Comparison of ENCODE assay signal across 8 cellular contexts in genomic region chr6:169253745-169254238, GRCh38. TPM values are rescaled to one million over a fixed set of nuclear protein-coding genes. Genes with fewer than 3 reads are reported as not detected.
DNase-seq lines count a peak whose midpoint lies in the region; ATAC-seq and TF ChIP-seq lines count a peak whose summit lies in the region.

Gene THBS2 (minus strand): TSS chr6:169253846. CDS start chr6:169250784, 3,062 bp downstream.

- no peak for TF ChIP-seq CTCF in HFF-Myc (IDR thresholded peaks at IDR 0.05; ENCODE audit: low read depth, low read length, missing control alignments)
- no peak for TF ChIP-seq CTCF in chondrocyte (IDR thresholded peaks at IDR 0.05)

- no peak for ATAC-seq in stimulated activated naive B cell treated with anti-CD40 and anti-IgM and Interleukin-4, amounts not matched to agents 10 μg/mL and 1 μg/mL and 100 μg/mL, for 72 hours (replicated peaks)
- ATAC-seq in GM21526 (IDR thresholded peaks at IDR 0.05; ENCODE audit: low FRiP score, unreplicated experiment) (no peak), GM18519 (IDR thresholded peaks at IDR 0.05; ENCODE audit: low FRiP score, unreplicated experiment) (no peak), HG02678 (IDR thresholded peaks at IDR 0.05; ENCODE audit: unreplicated experiment) (no peak)

- peaks cover 38% of the 10 kb centered on the region for H3K36me3 Mint-ChIP-seq in chondrocyte (ENCODE audit: low read depth)
- H3K36me3 Mint-ChIP-seq in stimulated activated naive B cell treated with anti-CD40 and anti-IgM and Interleukin-4, amounts not matched to agents 10 μg/mL and 1 μg/mL and 100 μg/mL, for 72 hours, result peaks cover 3% of the 10 kb centered on the region in 2 donors

- DNase-seq in HFF-Myc (ENCODE audit: extremely low read depth, low read depth) (peak; percentile 78), chondrocyte (ENCODE audit: low spot score) (no peak), left kidney (ENCODE audit: low read depth, low spot score) (peak; percentile 67), NCI-H748 (lab: John Stamatoyannopoulos, UW; ENCODE audit: unreplicated experiment) (no peak)
- no peak for DNase-seq in stimulated activated naive B cell treated with anti-CD40 and anti-IgM and Interleukin-4, amounts not matched to agents 10 μg/mL and 1 μg/mL and 100 μg/mL, for 72 hours

- H3K4me3 Mint-ChIP-seq in chondrocyte (ENCODE audit: unreplicated experiment), result peak within 1 kb of the TSS; percentile 92
- peak within 1 kb of the TSS; percentile 36 to 53 for H3K4me3 Mint-ChIP-seq in stimulated activated naive B cell treated with anti-CD40 and anti-IgM and Interleukin-4, amounts not matched to agents 10 μg/mL and 1 μg/mL and 100 μg/mL, for 72 hours

- H3K9me3 Mint-ChIP-seq in chondrocyte (ENCODE audit: low read depth), result peaks cover 7% of the 10 kb centered on the region
- H3K9me3 Mint-ChIP-seq in stimulated activated naive B cell treated with anti-CD40 and anti-IgM and Interleukin-4, amounts not matched to agents 10 μg/mL and 1 μg/mL and 100 μg/mL, for 72 hours, result peaks cover 4 to 10% of the 10 kb centered on the region in 2 donors

- peaks cover 46% of the 10 kb centered on the region for H3K4me1 Mint-ChIP-seq in chondrocyte (ENCODE audit: low read depth)
- H3K4me1 Mint-ChIP-seq in stimulated activated naive B cell treated with anti-CD40 and anti-IgM and Interleukin-4, amounts not matched to agents 10 μg/mL and 1 μg/mL and 100 μg/mL, for 72 hours, result peaks cover 21 to 24% of the 10 kb centered on the region in 2 donors

- H3K4me3 ChIP-seq in HFF-Myc (replicated peaks; ENCODE audit: low read depth, low read length), result peak within 1 kb of the TSS; percentile 75

- no peaks in the 10 kb centered on the region for H3K27me3 Mint-ChIP-seq in chondrocyte (ENCODE audit: low read depth)
- peaks cover 67 to 76% of the 10 kb centered on the region in 2 donors for H3K27me3 Mint-ChIP-seq in stimulated activated naive B cell treated with anti-CD40 and anti-IgM and Interleukin-4, amounts not matched to agents 10 μg/mL and 1 μg/mL and 100 μg/mL, for 72 hours

- peak within 1 kb of the TSS; percentile 91 for H3K27ac Mint-ChIP-seq in chondrocyte (ENCODE audit: unreplicated experiment)
- H3K27ac Mint-ChIP-seq in stimulated activated naive B cell treated with anti-CD40 and anti-IgM and Interleukin-4, amounts not matched to agents 10 μg/mL and 1 μg/mL and 100 μg/mL, for 72 hours, result peak within 1 kb of the TSS; percentile 47

RNA-seq across cellular contexts. Expression of gene THBS2, which starts in this region (rescaled TPM):
- total RNA-seq in chondrocyte, result 1,244 to 1,906 TPM (median 1,285 TPM) in 3 replicates

Comparison
In these comparisons a context has a peak if more than half of its experiments do, and no peak if none do; other contexts are left out.
1. DNase-seq: peak in HFF-Myc (single experiment) and left kidney (single experiment); none in chondrocyte (single experiment), stimulated activated naive B cell treated with anti-CD40 and anti-IgM and Interleukin-4, amounts not matched to agents 10 μg/mL and 1 μg/mL and 100 μg/mL, for 72 hours (single experiment) and NCI-H748 (single experiment).